In the genomic region with DNA sequence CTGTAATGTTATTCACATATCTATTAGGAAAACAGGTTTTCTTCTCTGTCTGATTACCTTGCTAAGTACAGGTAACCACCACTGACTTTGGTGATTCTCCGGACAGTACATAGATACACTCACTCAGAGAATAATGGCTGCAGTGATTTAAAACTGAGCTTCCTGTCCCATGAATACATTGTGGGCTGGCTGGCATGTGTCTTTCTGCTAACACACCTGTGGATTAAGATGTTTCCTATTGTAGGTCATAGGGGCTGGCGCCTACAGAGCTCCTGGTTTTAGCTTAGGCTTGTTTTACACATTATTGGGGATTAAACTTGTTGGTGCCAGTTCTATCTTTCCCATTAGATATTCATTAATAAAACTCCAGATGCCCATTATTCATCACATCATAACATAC, we compare ENCODE assay signal across 6 cellular contexts.
"Had no signal": no experiment of that assay in that cellular context is flagged by ENCODE, and none has a peak within 500 bp of the region (broad histone marks: within the 10 kb centered on the region; RNA-seq: fewer than 3 reads in every experiment).

No MANE protein-coding gene starts in this region.

- H3K27ac Mint-ChIP-seq: IgD-negative memory B cell had no signal

- H3K4me1 Mint-ChIP-seq: IgD-negative memory B cell had no signal

- H3K4me3 Mint-ChIP-seq: IgD-negative memory B cell had no signal

- H3K36me3 Mint-ChIP-seq: IgD-negative memory B cell had no signal

- H3K4me3 ChIP-seq: K562 had no signal

- DNase-seq: IMR-90, KBM-7 had no signal

- ATAC-seq: HepG2, K562 had no signal

- H3K27me3 Mint-ChIP-seq: IgD-negative memory B cell had no signal

- H3K27ac ChIP-seq: HL-60 had no signal
